1 cellular context compared by ENCODE assay signal in genomic region chr11:47270331-47271271, GRCh38.
A peak's percentile ranks its signal among the peaks of the same experiment; 100 is the strongest.
TF ChIP-seq lines count a peak whose summit lies in the region.

No MANE protein-coding gene starts in this region.

TF ChIP-seq in K562, 482 proteins besides CTCF, POLR2A, EP300 and RAD21 (continued from another document and continues in another):
- peak; percentile 88; the same call in 1 of the 2 replicates for TF ChIP-seq RREB1 (CRISPR knock-in tag; IDR thresholded peaks at IDR 0.05)
- TF ChIP-seq ZNF384 (IDR thresholded peaks at IDR 0.05; ENCODE audit: low read depth, low read length) = no peak
- 0 out of 2 replicates have a peak, but pooled peaks have one; percentile 45 for TF ChIP-seq ZBTB12 (CRISPR knock-in tag; IDR thresholded peaks at IDR 0.05)
- no peak for TF ChIP-seq DIDO1 (tag; IDR thresholded peaks at IDR 0.05; ENCODE audit: low read depth)
- TF ChIP-seq ZEB2 (IDR thresholded peaks at IDR 0.05) = 0 out of 2 replicates have a peak, but pooled peaks have one; percentile 23
- TF ChIP-seq TRIM25 (IDR thresholded peaks at IDR 0.05; ENCODE audit: borderline replicate concordance) = no peak
- no peak for TF ChIP-seq ZNF668 (CRISPR knock-in tag; IDR thresholded peaks at IDR 0.05)
- TF ChIP-seq RBBP5 (IDR thresholded peaks at IDR 0.05; ENCODE audit: borderline replicate concordance, insufficient read depth, low read length, poor library complexity, severe bottlenecking) = peak; percentile 25
- no peak for TF ChIP-seq NUFIP1 (IDR thresholded peaks at IDR 0.05; ENCODE audit: partially characterized antibody)
- TF ChIP-seq FOXK2 (conservative IDR thresholded peaks at IDR 0.05 in 1 of 2, IDR thresholded peaks at IDR 0.05 in 1 of 2; ENCODE audit: low read depth in 2 of 2) = peak; percentile 87
- no peak for TF ChIP-seq IRF9 (tag; IDR thresholded peaks at IDR 0.05)
- TF ChIP-seq LEF1 (IDR thresholded peaks at IDR 0.05) = 0 out of 2 replicates have a peak, but pooled peaks have one; percentile 19
- TF ChIP-seq POLR2G (IDR thresholded peaks at IDR 0.05; ENCODE audit: low read depth, low read length) = no peak
- 0 out of 2 replicates have a peak, but pooled peaks have one; percentile 36 for TF ChIP-seq KLF10 (CRISPR knock-in tag; IDR thresholded peaks at IDR 0.05)
- TF ChIP-seq ZFP91 (CRISPR knock-in tag; IDR thresholded peaks at IDR 0.05) = no peak
- TF ChIP-seq TFAP4 (CRISPR knock-in tag; IDR thresholded peaks at IDR 0.05; ENCODE audit: borderline replicate concordance) = peak; percentile 47; the same call in 1 of the 2 replicates
- TF ChIP-seq POLR2AphosphoS5 (IDR thresholded peaks at IDR 0.05; ENCODE audit: control insufficient read depth, insufficient read depth, low read depth, low read length) = 0 out of 2 replicates have a peak, but pooled peaks have one; percentile 22
- TF ChIP-seq ZNF354B (CRISPR knock-in tag; IDR thresholded peaks at IDR 0.05) = no peak
- TF ChIP-seq THRB (CRISPR knock-in tag; conservative IDR thresholded peaks at IDR 0.05) = 0 out of 2 replicates have a peak, but pooled peaks have one; percentile 58
- peak; percentile 92 for TF ChIP-seq CREM (IDR thresholded peaks at IDR 0.05; ENCODE audit: low read depth)
- TF ChIP-seq MAZ (CRISPR knock-in tag; conservative IDR thresholded peaks at IDR 0.05 in 1 of 2, IDR thresholded peaks at IDR 0.05 in 1 of 2) = 0 out of 4 replicates have a peak, but pooled peaks of 1 of the 2 experiments have one; percentile 18
- peak in 1 of 2 experiments; percentile 47; a peak in 1 of 4 replicates for TF ChIP-seq TBL1XR1 (IDR thresholded peaks at IDR 0.05; ENCODE audit: low read length in 2 of 2)
- peak; percentile 50 for TF ChIP-seq CHD1 (IDR thresholded peaks at IDR 0.05; ENCODE audit: low read length)
- peak; percentile 47 for TF ChIP-seq MEIS2 (IDR thresholded peaks at IDR 0.05; ENCODE audit: partially characterized antibody)
- TF ChIP-seq GTF2F1 (IDR thresholded peaks at IDR 0.05; ENCODE audit: low read depth, low read length) = no peak
- TF ChIP-seq PCBP1 (IDR thresholded peaks at IDR 0.05; ENCODE audit: low read depth, low read length, poor library complexity, severe bottlenecking) = peak; percentile 5
- peak; percentile 48; the same call in 1 of the 2 replicates for TF ChIP-seq HDAC2 (IDR thresholded peaks at IDR 0.05)
- no peak for TF ChIP-seq KLF16 (IDR thresholded peaks at IDR 0.05)
- TF ChIP-seq PML (IDR thresholded peaks at IDR 0.05; ENCODE audit: low read length) = 0 out of 2 replicates have a peak, but pooled peaks have one; percentile 8
- peak; percentile 46; the same call in 1 of the 2 replicates for TF ChIP-seq DPF2 (IDR thresholded peaks at IDR 0.05)
- peak; percentile 45; the same call in 1 of the 2 replicates for TF ChIP-seq NFE2 (IDR thresholded peaks at IDR 0.05; ENCODE audit: low read depth)
- peak in 1 of 2 experiments; percentile 24; a peak in 1 of 4 replicates for TF ChIP-seq KDM1A (IDR thresholded peaks at IDR 0.05)
- TF ChIP-seq ELK3 (CRISPR knock-in tag; IDR thresholded peaks at IDR 0.05) = no peak
- TF ChIP-seq FIP1L1 (IDR thresholded peaks at IDR 0.05; ENCODE audit: low read depth, low read length, poor library complexity, severe bottlenecking) = no peak
- TF ChIP-seq ZNF232 (CRISPR knock-in tag; IDR thresholded peaks at IDR 0.05) = no peak
- TF ChIP-seq SIN3A (IDR thresholded peaks at IDR 0.05; ENCODE audit: borderline replicate concordance in 2 of 2, control insufficient read depth in 1 of 2, low read depth in 2 of 2, low read length in 2 of 2) = peak in 1 of 2 experiments; percentile 21; a peak in 1 of 4 replicates
- TF ChIP-seq RERE (CRISPR knock-in tag; IDR thresholded peaks at IDR 0.05; ENCODE audit: borderline replicate concordance) = 0 out of 2 replicates have a peak, but pooled peaks have one; percentile 69
